In the genomic region with DNA sequence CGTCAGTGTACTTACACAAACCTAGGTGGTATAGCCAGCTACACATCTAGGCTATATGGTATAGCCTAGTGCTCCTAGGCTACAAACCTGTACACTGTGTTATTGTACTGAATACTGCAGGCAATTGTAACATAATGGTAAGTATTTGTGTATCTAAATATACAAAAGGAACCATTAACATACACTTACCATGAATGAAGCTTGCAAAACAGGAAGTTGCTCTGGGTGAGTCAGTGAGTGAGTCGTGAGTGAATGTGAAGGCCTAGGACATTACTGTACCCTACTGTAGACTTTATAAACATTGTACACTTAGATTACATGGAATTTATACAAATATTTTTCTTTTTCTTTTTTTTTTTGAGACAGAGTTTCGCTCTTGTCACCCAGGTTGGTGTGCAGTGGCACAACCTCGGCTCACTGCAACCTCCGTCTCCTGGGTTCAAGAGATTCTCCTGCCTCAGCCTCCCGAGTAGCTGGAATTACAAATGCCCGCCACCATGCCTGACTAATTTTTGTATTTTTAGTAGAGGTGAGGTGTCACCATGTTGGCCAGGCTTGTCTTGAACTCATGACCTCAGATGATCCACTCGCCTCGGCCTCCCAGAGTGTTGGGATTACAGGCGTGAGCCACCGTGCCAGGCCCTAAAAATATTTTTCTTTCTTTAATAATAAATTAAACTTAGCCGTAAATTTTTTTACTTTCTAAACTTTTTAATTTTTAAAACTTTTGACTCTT, we compare ENCODE assay signal across 14 cellular contexts. TPM values are rescaled to one million over a fixed set of nuclear protein-coding genes. Genes with fewer than 3 reads are reported as not detected.
DNase-seq lines count a peak whose midpoint lies in the region; ATAC-seq and TF ChIP-seq lines count a peak whose summit lies in the region.
"Had no signal": no experiment of that assay in that cellular context is flagged by ENCODE, and none has a peak within 500 bp of the region (broad histone marks: within the 10 kb centered on the region; RNA-seq: fewer than 3 reads in every experiment).

No MANE protein-coding gene starts in this region.

- no peaks in the 10 kb centered on the region for H3K4me1 Mint-ChIP-seq in activated naive CD8-positive, alpha-beta T cell treated with anti-CD3 and anti-CD28 coated beads for 36 hours
- H3K4me1 Mint-ChIP-seq: IgD-negative memory B cell had no signal

- H4K20me1 ChIP-seq in smooth muscle cell (ENCODE audit: low read depth) = no peaks in the 10 kb centered on the region

- WGBS in smooth muscle cell (ENCODE audit: low lambda C conversion rate) = 74% methylated on average over 12 of the region's 12 CpGs

- H3K4me3 ChIP-seq in smooth muscle cell = no peak overlapping the region
- H3K4me3 ChIP-seq: SJCRH30, tibial artery had no signal

- H3K27me3 ChIP-seq in smooth muscle cell (ENCODE audit: low read depth) = no peaks in the 10 kb centered on the region
- H3K27me3 ChIP-seq: BE2C, SJCRH30, tibial artery had no signal

- H3K4me2 ChIP-seq in smooth muscle cell = no peak overlapping the region

- no peaks in the 10 kb centered on the region for H3K9me3 ChIP-seq in smooth muscle cell (replicated peaks; ENCODE audit: low read depth)
- H3K9me3 ChIP-seq: BE2C, tibial artery had no signal

- peaks cover 8% of the 10 kb centered on the region for H3K27me3 Mint-ChIP-seq in activated naive CD8-positive, alpha-beta T cell treated with anti-CD3 and anti-CD28 coated beads for 36 hours

- DNase-seq in SIG-M5 treated with dmso at 0.1 percent for 504 hours (lab: John Stamatoyannopoulos, UW; ENCODE audit: unreplicated experiment) = peak; percentile 66
- no peak for DNase-seq in SIG-M5 (lab: John Stamatoyannopoulos, UW)
- DNase-seq in RPMI7951 (ENCODE audit: low read depth) = peak; percentile 88
- peak; percentile 55 for DNase-seq in epithelial cell of prostate (ENCODE audit: low read depth, low spot score)
- DNase-seq in smooth muscle cell (lab: John Stamatoyannopoulos, UW; ENCODE audit: unreplicated experiment) = no peak
- DNase-seq in NCI-H2196 treated with DMSO at 0.1 percent for 48 hours (lab: John Stamatoyannopoulos, UW; ENCODE audit: unreplicated experiment) = no peak
- DNase-seq in activated naive CD8-positive, alpha-beta T cell treated with anti-CD3 and anti-CD28 coated beads for 36 hours = no peak
- DNase-seq: activated T-cell treated with anti-CD3 and anti-CD28 coated beads, Interleukin-2, amount 50 U/mL, for 24 hours; BE2C; SJCRH30; stimulated activated CD4-positive, alpha-beta T cell treated with anti-CD3 and anti-CD28 coated beads, Interleukin-2, amount 100 ng/mL, for 48 hours had no signal

- H3K36me3 Mint-ChIP-seq in activated naive CD8-positive, alpha-beta T cell treated with anti-CD3 and anti-CD28 coated beads for 36 hours = no peaks in the 10 kb centered on the region

- H3K79me2 ChIP-seq in smooth muscle cell (ENCODE audit: low read depth) = no peaks in the 10 kb centered on the region

- no peak for ATAC-seq in HG02642 (IDR thresholded peaks at IDR 0.05; ENCODE audit: poor library complexity, unreplicated experiment)

- H3K4me3 Mint-ChIP-seq in activated naive CD8-positive, alpha-beta T cell treated with anti-CD3 and anti-CD28 coated beads for 36 hours = no peak overlapping the region
- H3K4me3 Mint-ChIP-seq: activated T-cell treated with anti-CD3 and anti-CD28 coated beads, Interleukin-2, amount 50 U/mL, for 24 hours; IgD-negative memory B cell had no signal

- H3K9me3 Mint-ChIP-seq in activated naive CD8-positive, alpha-beta T cell treated with anti-CD3 and anti-CD28 coated beads for 36 hours = no peaks in the 10 kb centered on the region
- H3K9me3 Mint-ChIP-seq: activated T-cell treated with anti-CD3 and anti-CD28 coated beads, Interleukin-2, amount 50 U/mL, for 24 hours; IgD-negative memory B cell had no signal

- H3K9ac ChIP-seq in smooth muscle cell (ENCODE audit: low read depth) = no peak overlapping the region

- H3F3A ChIP-seq in smooth muscle cell (ENCODE audit: low read depth) = no peaks in the 10 kb centered on the region

- TF ChIP-seq CTCF in smooth muscle cell (IDR thresholded peaks at IDR 0.05; ENCODE audit: borderline replicate concordance, insufficient read depth, poor library complexity, severe bottlenecking) = no peak

- H3K27ac Mint-ChIP-seq in activated naive CD8-positive, alpha-beta T cell treated with anti-CD3 and anti-CD28 coated beads for 36 hours = no peak overlapping the region
- H3K27ac Mint-ChIP-seq: activated T-cell treated with anti-CD3 and anti-CD28 coated beads, Interleukin-2, amount 50 U/mL, for 24 hours had no signal

- no peaks in the 10 kb centered on the region for H3K4me1 ChIP-seq in smooth muscle cell (ENCODE audit: low read depth)
- H3K4me1 ChIP-seq: BE2C had no signal

- H3K27ac ChIP-seq in epithelial cell of prostate (peak overlapping the region; percentile 89), smooth muscle cell (ENCODE audit: low read depth) (peak overlapping the region; percentile 81)
- H3K27ac ChIP-seq: tibial artery had no signal

- no peaks in the 10 kb centered on the region for H3K36me3 ChIP-seq in smooth muscle cell (ENCODE audit: low read depth)
- H3K36me3 ChIP-seq: BE2C, SJCRH30, tibial artery had no signal

- peak overlapping the region; percentile 10 for H2AFZ ChIP-seq in smooth muscle cell (ENCODE audit: low read depth)

RNA-seq across cellular contexts. Expression of gene KIAA1755, which starts 15.4 kb away (rescaled TPM):
- 0.59 and 1.1 TPM in 2 replicates for total RNA-seq in RPMI7951 (2014; rRNA removed; shearing (Covaris generic))
- 0.09 TPM in 1 of 2 replicates, not detected in the other for total RNA-seq in smooth muscle cell
- polyA plus RNA-seq in smooth muscle cell = 0.17 TPM in 1 of 2 replicates, not detected in the other
- not detected for total RNA-seq in activated naive CD8-positive, alpha-beta T cell treated with anti-CD3 and anti-CD28 coated beads for 36 hours
- polyA plus RNA-seq: IgD-negative memory B cell had no signal

RNA-seq across cellular contexts. Expression of gene BPI, which starts 28.0 kb away (rescaled TPM):
- total RNA-seq in RPMI7951 (2014; rRNA removed; shearing (Covaris generic)) = 0.24 and 0.29 TPM in 2 replicates
- not detected in 2 replicates for total RNA-seq in smooth muscle cell
- polyA plus RNA-seq in smooth muscle cell = not detected in 2 replicates
- not detected for total RNA-seq in activated naive CD8-positive, alpha-beta T cell treated with anti-CD3 and anti-CD28 coated beads for 36 hours
- polyA plus RNA-seq: IgD-negative memory B cell had no signal

Comparison
In these comparisons a context has a peak if more than half of its experiments do, and no peak if none do; other contexts are left out.
1. DNase-seq: peak in SIG-M5 treated with dmso at 0.1 percent for 504 hours (single experiment), RPMI7951 (single experiment) and epithelial cell of prostate (single experiment); none in SIG-M5 (single experiment), smooth muscle cell (single experiment), NCI-H2196 treated with DMSO at 0.1 percent for 48 hours (single experiment) and activated naive CD8-positive, alpha-beta T cell treated with anti-CD3 and anti-CD28 coated beads for 36 hours (single experiment).